29 cellular contexts compared by ENCODE assay signal in the genomic region with DNA sequence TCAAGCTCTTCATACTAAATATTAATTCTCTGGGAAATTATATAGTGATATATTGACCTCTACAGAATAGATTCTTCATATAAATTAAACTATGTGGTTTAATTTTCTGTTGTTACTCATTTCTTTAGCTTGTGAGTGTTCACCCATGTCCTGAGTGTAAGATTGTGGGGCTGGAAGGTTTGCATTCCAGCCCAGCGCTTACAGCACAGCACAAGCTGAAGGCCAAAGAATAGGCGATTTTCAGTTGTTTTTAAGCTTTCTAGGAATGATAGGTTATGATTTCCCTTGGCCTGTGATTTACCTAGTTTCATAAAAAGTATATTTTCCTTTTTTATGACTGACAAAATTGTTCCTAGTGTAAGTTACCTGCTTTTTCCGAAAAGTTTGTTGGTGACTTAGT.
DNase-seq lines count a peak whose midpoint lies in the region; ATAC-seq, FAIRE-seq and TF ChIP-seq lines count a peak whose summit lies in the region.
"Had no signal": no experiment of that assay in that cellular context is flagged by ENCODE, and none has a peak within 500 bp of the region (broad histone marks: within the 10 kb centered on the region; RNA-seq: fewer than 3 reads in every experiment).

No MANE protein-coding gene starts in this region.

- no peak overlapping the region for H3K9ac ChIP-seq in IMR-90 (ENCODE audit: low read depth, low read length)
- H3K9ac ChIP-seq: BLaER1 had no signal

- H3K18ac ChIP-seq in IMR-90 (ENCODE audit: low read depth, low read length), result no peak overlapping the region

- H2BK20ac ChIP-seq in IMR-90 (ENCODE audit: low read depth, low read length), result no peak overlapping the region

- no peak for DNase-seq in IMR-90
- peak; percentile 42 for DNase-seq in left kidney (ENCODE audit: low read depth, low spot score)
- DNase-seq in pancreas, result no peak
- no peak for DNase-seq in LoVo (ENCODE audit: low spot score)
- no peak for DNase-seq in NCI-H524 treated with DMSO at 0.1 percent for 48 hours (lab: John Stamatoyannopoulos, UW)
- DNase-seq in NCI-H69 (lab: John Stamatoyannopoulos, UW), result no peak
- DNase-seq: 8988T; ACHN; BE2C; C1 segment of cervical spinal cord; CD4-positive, alpha-beta memory T cell; CD4-positive, CD25-positive, alpha-beta regulatory T cell; CD8-positive, alpha-beta memory T cell; COR-L47; DMS 273 treated with DMSO at 0.1 percent for 48 hours; DMS153; DMS53; DMS79; DND-41; EL; GDM1 had no signal

- no peak overlapping the region for H3K4me2 ChIP-seq in IMR-90 (ENCODE audit: low read depth, low read length)
- H3K4me2 ChIP-seq: BLaER1 had no signal

- H4K8ac ChIP-seq in IMR-90 (ENCODE audit: low read depth in 2 of 2, low read length in 2 of 2), result no peak overlapping the region

- H3K9me3 ChIP-seq in IMR-90 (ENCODE audit: control insufficient read depth, insufficient read depth, low read length), result no peaks in the 10 kb centered on the region
- H3K9me3 ChIP-seq in pancreas, result no peaks in the 10 kb centered on the region
- H3K9me3 ChIP-seq: BE2C had no signal

- POLR2A ChIA-PET in IMR-90 (lab: Charles Lee; ENCODE audit: unreplicated experiment), result no interaction called here

- H2BK120ac ChIP-seq in IMR-90 (ENCODE audit: low read depth, low read length), result no peak overlapping the region

- no peak overlapping the region for H3K56ac ChIP-seq in IMR-90 (ENCODE audit: extremely low read depth, insufficient read depth, low read length)

- intact Hi-C loops in IMR-90 (cut with micrococcal nuclease), result no loop called here
- intact Hi-C loops in pancreas (cut with DNase I), result no loop called here

- no peak for TF ChIP-seq POLR2A in IMR-90 (IDR thresholded peaks at IDR 0.05; ENCODE audit: low read depth, low read length)

- H3K4me1 ChIP-seq in IMR-90 (ENCODE audit: control insufficient read depth, insufficient read depth, low read length) (no peaks in the 10 kb centered on the region), pancreas (peaks cover 14 to 17% (median 16%) of the 10 kb centered on the region in 3 donors)

- H2BK5ac ChIP-seq in IMR-90 (ENCODE audit: low read depth, low read length, poor library complexity, severe bottlenecking), result no peak overlapping the region

- BruUV-seq in IMR-90 (replicated peaks; lab: Mats Ljungman, UMichigan), result no TSS peak

- in situ Hi-C loops in IMR-90 (cut with MboI; ENCODE audit: low sequenced_read_pairs), result no loop called here

- H3K27me3 ChIP-seq in IMR-90 (ENCODE audit: control insufficient read depth, insufficient read depth, low read length) (no peaks in the 10 kb centered on the region), pancreas (no peaks in the 10 kb centered on the region)
- H3K27me3 ChIP-seq: BE2C, BLaER1 had no signal

- H4K20me1 ChIP-seq in IMR-90 (ENCODE audit: insufficient read depth, low read length), result no peaks in the 10 kb centered on the region
- H4K20me1 ChIP-seq: BLaER1 had no signal

- dilution Hi-C loops in IMR-90 (cut with HindIII; ENCODE audit: low sequenced_read_pairs, unreplicated experiment), result no loop called here

- no peak overlapping the region for H3K14ac ChIP-seq in IMR-90 (replicated peaks; ENCODE audit: low read depth, low read length)

- no peak for TF ChIP-seq RAD21 in IMR-90 (IDR thresholded peaks at IDR 0.05; ENCODE audit: low read length)

- no peaks in the 10 kb centered on the region for H3K9me1 ChIP-seq in IMR-90 (ENCODE audit: insufficient read depth, low read length)

- peak; percentile 46 for ATAC-seq in IMR-90 (ENCODE audit: low read depth)
- peak in 3 of 4 donors; percentile 62 to 84 (median 69) for ATAC-seq in pancreas
- ATAC-seq in HG02885 (IDR thresholded peaks at IDR 0.05; ENCODE audit: poor library complexity, unreplicated experiment), result no peak
- ATAC-seq: GM12878 had no signal

- no peak overlapping the region for H2AFZ ChIP-seq in IMR-90 (replicated peaks; ENCODE audit: low read length, poor library complexity)

- H2BK15ac ChIP-seq in IMR-90 (ENCODE audit: low read depth, low read length), result no peak overlapping the region

- CTCF ChIA-PET in IMR-90 (lab: Yijun Ruan, JAX), result no interaction called here

- TF ChIP-seq CTCF in IMR-90 (conservative IDR thresholded peaks at IDR 0.05; ENCODE audit: low read depth, low read length) (no peak), pancreas (IDR thresholded peaks at IDR 0.05) (no peak)

- peaks cover 0 to 6% of the 10 kb centered on the region in 2 experiments; a peak in 2 of 4 replicates for H3K79me1 ChIP-seq in IMR-90 (ENCODE audit: low read depth in 1 of 2, low read length in 2 of 2)

- no peak overlapping the region for H4K5ac ChIP-seq in IMR-90 (ENCODE audit: low read depth, low read length)

- no CpG with 5 or more reads among the region's 3 CpGs for WGBS in IMR-90 (ENCODE audit: extremely low coverage in 2 of 2, insufficient read length in 1 of 2), 2 experiments
- 23% methylated on average over 3 of the region's 3 CpGs for WGBS in pancreas, 2 donors

- no peak overlapping the region for H2AK9ac ChIP-seq in IMR-90 (replicated peaks; ENCODE audit: low read depth, low read length, poor library complexity)

- H3K4me3 ChIP-seq in IMR-90 (ENCODE audit: insufficient read depth, low read depth, low read length) (no peak overlapping the region), pancreas (no peak overlapping the region)
- H3K4me3 ChIP-seq: BLaER1, GM12878 had no signal

- no peak overlapping the region for H3K4ac ChIP-seq in IMR-90 (ENCODE audit: low read depth, low read length)

- H3K27ac ChIP-seq in IMR-90 (ENCODE audit: insufficient read depth, low read length) (no peak overlapping the region), pancreas (no peak overlapping the region)
- H3K27ac ChIP-seq: BLaER1 had no signal

- no peak overlapping the region for H2AK5ac ChIP-seq in IMR-90 (ENCODE audit: low read depth, low read length)

- no peak overlapping the region for H4K91ac ChIP-seq in IMR-90 (ENCODE audit: insufficient read depth, low read depth, low read length)

- no peak overlapping the region for H3K23ac ChIP-seq in IMR-90 (ENCODE audit: low read depth, low read length)

- FAIRE-seq in islet of Langerhans (lab: Jason Lieb, UNC) (peak; percentile 58), pancreas (lab: Jason Lieb, UNC) (no peak)
- FAIRE-seq: A204.1, GM12878, GM12892, GM18507, GM19239 had no signal

- H3K36me3 ChIP-seq in IMR-90 (ENCODE audit: control insufficient read depth, insufficient read depth, low read length), result no peaks in the 10 kb centered on the region
- no peaks in the 10 kb centered on the region for H3K36me3 ChIP-seq in pancreas
- H3K36me3 ChIP-seq: BE2C, BLaER1 had no signal

TF ChIP-seq in IMR-90, 13 proteins besides CTCF, POLR2A, EP300 and RAD21:
- TF ChIP-seq RCOR1 (IDR thresholded peaks at IDR 0.05; ENCODE audit: insufficient replicate concordance, low read length) (no peak), SMC3 (IDR thresholded peaks at IDR 0.05; ENCODE audit: low read depth, low read length) (no peak), MXI1 (IDR thresholded peaks at IDR 0.05; ENCODE audit: borderline replicate concordance, low read depth, low read length) (no peak), CEBPB (IDR thresholded peaks at IDR 0.05; ENCODE audit: low read depth, low read length) (no peak), FOS (IDR thresholded peaks at IDR 0.05; ENCODE audit: low read depth, low read length) (no peak), CHD1 (IDR thresholded peaks at IDR 0.05; ENCODE audit: low read depth, low read length) (no peak), MAFK (IDR thresholded peaks at IDR 0.05; ENCODE audit: low read depth, low read length) (no peak), MAZ (IDR thresholded peaks at IDR 0.05; ENCODE audit: borderline replicate concordance, low read depth, low read length) (no peak), NFE2L2 (IDR thresholded peaks at IDR 0.05; ENCODE audit: low read depth, low read length) (no peak), BHLHE40 (IDR thresholded peaks at IDR 0.05; ENCODE audit: low read depth, low read length) (no peak)
- TF ChIP-seq, protein P1, sequence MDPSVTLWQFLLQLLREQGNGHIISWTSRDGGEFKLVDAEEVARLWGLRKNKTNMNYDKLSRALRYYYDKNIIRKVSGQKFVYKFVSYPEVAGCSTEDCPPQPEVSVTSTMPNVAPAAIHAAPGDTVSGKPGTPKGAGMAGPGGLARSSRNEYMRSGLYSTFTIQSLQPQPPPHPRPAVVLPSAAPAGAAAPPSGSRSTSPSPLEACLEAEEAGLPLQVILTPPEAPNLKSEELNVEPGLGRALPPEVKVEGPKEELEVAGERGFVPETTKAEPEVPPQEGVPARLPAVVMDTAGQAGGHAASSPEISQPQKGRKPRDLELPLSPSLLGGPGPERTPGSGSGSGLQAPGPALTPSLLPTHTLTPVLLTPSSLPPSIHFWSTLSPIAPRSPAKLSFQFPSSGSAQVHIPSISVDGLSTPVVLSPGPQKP (IDR thresholded peaks at IDR 0.05; ENCODE audit: borderline replicate concordance, low read depth, low read length), result no peak
- TF ChIP-seq, protein P2, sequence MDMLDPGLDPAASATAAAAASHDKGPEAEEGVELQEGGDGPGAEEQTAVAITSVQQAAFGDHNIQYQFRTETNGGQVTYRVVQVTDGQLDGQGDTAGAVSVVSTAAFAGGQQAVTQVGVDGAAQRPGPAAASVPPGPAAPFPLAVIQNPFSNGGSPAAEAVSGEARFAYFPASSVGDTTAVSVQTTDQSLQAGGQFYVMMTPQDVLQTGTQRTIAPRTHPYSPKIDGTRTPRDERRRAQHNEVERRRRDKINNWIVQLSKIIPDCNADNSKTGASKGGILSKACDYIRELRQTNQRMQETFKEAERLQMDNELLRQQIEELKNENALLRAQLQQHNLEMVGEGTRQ (IDR thresholded peaks at IDR 0.05; ENCODE audit: low read depth, low read length), result no peak
